8 cellular contexts compared by ENCODE assay signal in the genomic region with DNA sequence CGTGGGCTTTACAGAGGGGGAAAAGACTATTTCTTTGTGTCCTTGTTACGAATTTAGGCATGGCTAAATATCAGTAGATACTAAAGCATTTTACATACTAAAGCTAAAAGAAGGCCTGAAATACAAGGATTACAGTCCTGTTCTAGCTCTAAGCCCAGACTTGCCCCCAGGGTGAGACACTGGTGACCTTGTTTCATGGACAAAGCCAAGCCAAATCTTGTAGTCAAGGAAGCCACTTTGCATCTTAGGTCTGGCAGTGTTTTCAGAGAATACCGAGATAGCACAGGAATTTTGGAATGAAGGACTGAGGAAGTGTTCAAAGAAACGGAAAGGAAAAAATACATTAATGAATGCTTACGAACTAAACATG. TPM values are rescaled to one million over a fixed set of nuclear protein-coding genes. Genes with fewer than 3 reads are reported as not detected.
DNase-seq lines count a peak whose midpoint lies in the region; ATAC-seq and TF ChIP-seq lines count a peak whose summit lies in the region.

No MANE protein-coding gene starts in this region.

- ATAC-seq in upper lobe of left lung (ENCODE audit: low FRiP score in 2 of 2), result no peak

- peaks cover 32% of the 10 kb centered on the region for H3K4me1 Mint-ChIP-seq in activated naive CD4-positive, alpha-beta T cell treated with anti-CD3 and anti-CD28 coated beads for 36 hours (ENCODE audit: low read depth)

- no peaks in the 10 kb centered on the region for H3K36me3 ChIP-seq in upper lobe of left lung

- H3K4me3 Mint-ChIP-seq in activated naive CD4-positive, alpha-beta T cell treated with anti-CD3 and anti-CD28 coated beads for 36 hours, result peak overlapping the region; percentile 97

- peaks cover 18% of the 10 kb centered on the region for H3K36me3 Mint-ChIP-seq in activated naive CD4-positive, alpha-beta T cell treated with anti-CD3 and anti-CD28 coated beads for 36 hours (ENCODE audit: low read depth)

- no peaks in the 10 kb centered on the region for H3K27me3 ChIP-seq in upper lobe of left lung

- intact Hi-C loops in activated naive CD4-positive, alpha-beta T cell treated with anti-CD3 and anti-CD28 coated beads for 36 hours (cut with micrococcal nuclease), result loop anchor here (1.0 to 10.0 kb wide), 10 partner anchors 24 to 1403 kb away; partner anchors contain the start of genes CCNI, CDKL2, NUP54 and RCHY1
- intact Hi-C loops in lower leg skin (cut with DNase I; ENCODE audit: low total_unique reads), result no loop called here

- CTCF ChIA-PET in activated naive CD4-positive, alpha-beta T cell treated with anti-CD3 and anti-CD28 coated beads for 36 hours (lab: Charles Lee), result interaction anchor here (0.6 to 3.2 kb wide), 3 partner anchors 10 to 49 kb away, joined by 3 to 16 read pairs (median 4); no protein-coding TSS in a partner anchor

- H3K9me3 Mint-ChIP-seq in activated naive CD4-positive, alpha-beta T cell treated with anti-CD3 and anti-CD28 coated beads for 36 hours, result no peaks in the 10 kb centered on the region

- no peak for DNase-seq in activated naive CD4-positive, alpha-beta T cell treated with anti-CD3 and anti-CD28 coated beads for 36 hours
- no peak for DNase-seq in activated naive CD4-positive, alpha-beta T cell (lab: John Stamatoyannopoulos, UW)
- peak; percentile 39 for DNase-seq in astrocyte of the hippocampus (ENCODE audit: low read depth, low spot score)
- DNase-seq in lower leg skin (ENCODE audit: low spot score in 2 of 2), result no peak
- no peak for DNase-seq in upper lobe of left lung
- DNase-seq in NCI-H1930 (lab: John Stamatoyannopoulos, UW), result no peak
- DNase-seq in NCI-H1092 (lab: John Stamatoyannopoulos, UW), result no peak
- DNase-seq in cerebellum (ENCODE audit: low spot score), result no peak

- no peak for TF ChIP-seq CTCF in lower leg skin (IDR thresholded peaks at IDR 0.05)
- no peak for TF ChIP-seq CTCF in upper lobe of left lung (IDR thresholded peaks at IDR 0.05)

- TF ChIP-seq POLR2A in lower leg skin (IDR thresholded peaks at IDR 0.05) (no peak), upper lobe of left lung (IDR thresholded peaks at IDR 0.05) (no peak)

- H3K9me3 ChIP-seq in upper lobe of left lung, result no peaks in the 10 kb centered on the region

- H3K27ac ChIP-seq in upper lobe of left lung, result peak overlapping the region; percentile 92 to 99 (median 96)

- H3K27me3 Mint-ChIP-seq in activated naive CD4-positive, alpha-beta T cell treated with anti-CD3 and anti-CD28 coated beads for 36 hours (ENCODE audit: low read depth), result no peaks in the 10 kb centered on the region

- peaks cover 11 to 31% (median 24%) of the 10 kb centered on the region in 4 donors for H3K4me1 ChIP-seq in upper lobe of left lung

- no peak for TF ChIP-seq EP300 in upper lobe of left lung (IDR thresholded peaks at IDR 0.05)

- H3K4me3 ChIP-seq in lower leg skin (ENCODE audit: low read depth, poor library complexity, severe bottlenecking), result peak overlapping the region; percentile 10
- peak overlapping the region; percentile 15 to 92 (median 74) for H3K4me3 ChIP-seq in upper lobe of left lung

- WGBS in lower leg skin, 2 donors, result 24 to 31% methylated on average over 5 of the region's 5 CpGs
- 40 to 43% methylated on average over 5 of the region's 5 CpGs for WGBS in upper lobe of left lung, 2 donors

- H3K27ac Mint-ChIP-seq in activated naive CD4-positive, alpha-beta T cell treated with anti-CD3 and anti-CD28 coated beads for 36 hours, result peak overlapping the region; percentile 99

RNA-seq across cellular contexts. Expression of gene G3BP2, which starts 0.7 kb away (rescaled TPM):
- 100 to 1,000 TPM; 134 to 144 TPM for total RNA-seq in activated naive CD4-positive, alpha-beta T cell treated with anti-CD3 and anti-CD28 coated beads for 36 hours
- total RNA-seq in lower leg skin (10 to 100 TPM; 50.5 to 67.9 (median 57.2) TPM), upper lobe of left lung (100 to 1,000 TPM in 3 of 6 donors, 10 to 100 TPM in 3; 42.8 to 121 (median 97.1) TPM), cerebellum (186 TPM)

RNA-seq across cellular contexts. Expression of gene CDKL2, which starts 43.6 kb away (rescaled TPM):
- total RNA-seq in activated naive CD4-positive, alpha-beta T cell treated with anti-CD3 and anti-CD28 coated beads for 36 hours, result 1 to 10 TPM in 1 of 2 experiments, under 1 TPM in 1; 0.79 to 1.2 TPM
- 1 to 10 TPM in 2 of 4 donors, under 1 TPM in 2; 0.17 to 2.5 (median 0.95) TPM for total RNA-seq in lower leg skin
- total RNA-seq in upper lobe of left lung, result 10 to 100 TPM in 5 of 6 donors, 1 to 10 TPM in 1; 3.7 to 32.4 (median 17.0) TPM
- 34.6 TPM for total RNA-seq in cerebellum

RNA-seq across cellular contexts. Expression of gene USO1, which starts 50.4 kb away (rescaled TPM):
- total RNA-seq in activated naive CD4-positive, alpha-beta T cell treated with anti-CD3 and anti-CD28 coated beads for 36 hours, result 10 to 100 TPM; 42.1 to 42.4 TPM
- total RNA-seq in lower leg skin, result 10 to 100 TPM; 52.9 to 59.1 (median 57.6) TPM
- 100 to 1,000 TPM in 1 of 6 donors, 10 to 100 TPM in 5; 23.7 to 111 (median 54.3) TPM for total RNA-seq in upper lobe of left lung
- 47.7 TPM for total RNA-seq in cerebellum
